ENCODE assay signal across 18 cellular contexts in the genomic region with DNA sequence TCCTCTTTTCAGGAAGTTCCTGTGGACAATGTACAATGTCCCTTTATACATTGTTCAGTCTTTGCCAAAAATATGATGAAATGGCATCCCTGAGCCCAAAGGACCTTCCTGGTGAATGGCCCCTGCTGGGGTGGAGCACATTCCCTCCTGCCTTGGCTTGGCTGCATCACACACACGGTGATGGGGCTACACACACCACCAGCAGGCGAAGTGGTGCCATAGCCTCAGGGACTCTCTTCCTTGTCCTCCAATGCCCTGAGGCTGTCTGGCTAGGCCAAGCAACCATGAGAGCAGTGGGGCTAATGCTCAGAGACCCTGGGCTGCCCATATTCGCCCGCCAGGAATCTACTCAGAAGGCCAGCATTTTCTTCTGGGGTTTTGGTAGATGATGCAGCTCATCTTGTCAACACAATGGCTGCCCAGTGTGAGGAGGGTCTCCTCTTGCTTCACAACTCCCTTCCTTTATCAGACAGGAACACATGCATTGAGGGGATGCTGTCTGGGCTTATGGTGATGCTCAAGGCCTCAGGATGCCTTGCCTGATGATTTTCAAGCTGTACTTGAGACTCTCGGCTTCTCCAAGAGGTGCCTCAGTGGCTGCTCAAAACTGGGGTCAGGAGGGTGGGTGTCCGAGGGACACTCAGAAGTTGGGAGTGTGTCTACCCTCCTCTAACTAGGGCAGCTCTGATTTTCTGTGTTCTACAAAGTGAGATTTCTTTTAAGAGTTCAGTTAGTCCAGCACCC. TPM values are rescaled to one million over a fixed set of nuclear protein-coding genes. Genes with fewer than 3 reads are reported as not detected.
DNase-seq lines count a peak whose midpoint lies in the region; ATAC-seq and TF ChIP-seq lines count a peak whose summit lies in the region.
"Had no signal": no experiment of that assay in that cellular context is flagged by ENCODE, and none has a peak within 500 bp of the region (broad histone marks: within the 10 kb centered on the region; RNA-seq: fewer than 3 reads in every experiment).

No MANE protein-coding gene starts in this region.

- DNase-seq in ELR (ENCODE audit: low read depth) (peak; percentile 19), HCEC 1CT (peak; percentile 3), cardiac fibroblast (ENCODE audit: low read depth in 2 of 2) (peak; percentile 3 to 9), left lobe of liver (ENCODE audit: low spot score) (no peak)
- DNase-seq in activated CD4-positive, alpha-beta T cell treated with anti-CD3 and anti-CD28 coated beads for 48 hours, result no peak
- no peak for DNase-seq in stimulated activated CD8-positive, alpha-beta memory T cell treated with anti-CD3 and anti-CD28 coated beads, Interleukin-4, amount 100 ng/mL, for 48 hours
- DNase-seq: activated CD4-positive, alpha-beta T cell treated with anti-CD3 and anti-CD28 coated beads for 1 hour; effector CD4-positive, alpha-beta T cell; kidney; NCI-H2029; T-helper 9 cell had no signal

- ATAC-seq in left lobe of liver, result peak; percentile 24
- no peak for ATAC-seq in HG03108 (IDR thresholded peaks at IDR 0.05; ENCODE audit: unreplicated experiment)
- no peak for ATAC-seq in GM21515 (IDR thresholded peaks at IDR 0.05; ENCODE audit: unreplicated experiment)
- ATAC-seq: activated naive CD8-positive, alpha-beta T cell treated with anti-CD3 and anti-CD28 coated beads, Interleukin-2, amount 50 U/mL, for 24 hours had no signal

- TF ChIP-seq CTCF in cardiac fibroblast (IDR thresholded peaks at IDR 0.05; ENCODE audit: low read depth, low read length), result no peak

- H3K4me3 ChIP-seq in cardiac fibroblast (replicated peaks in 1 of 2; ENCODE audit: low read depth in 2 of 2, low read length in 2 of 2), result no peak overlapping the region
- H3K4me3 ChIP-seq: prostate gland, SJSA1, suprapubic skin had no signal

RNA-seq across cellular contexts. Expression of gene EPHB1, which starts 40.9 kb away (rescaled TPM):
- 8.1 TPM for total RNA-seq in left lobe of liver
- total RNA-seq: G401, SJSA1 had no signal

Comparison
In these comparisons a context has a peak if more than half of its experiments do, and no peak if none do; other contexts are left out.
1. DNase-seq: peak in ELR (single experiment), HCEC 1CT (single experiment) and cardiac fibroblast (2 of 2); none in left lobe of liver (single experiment), activated CD4-positive, alpha-beta T cell treated with anti-CD3 and anti-CD28 coated beads for 48 hours (single experiment) and stimulated activated CD8-positive, alpha-beta memory T cell treated with anti-CD3 and anti-CD28 coated beads, Interleukin-4, amount 100 ng/mL, for 48 hours (single experiment).